21 cellular contexts compared by ENCODE assay signal in genomic region chr18:54043484-54044256, GRCh38.
DNase-seq lines count a peak whose midpoint lies in the region; ATAC-seq, FAIRE-seq and TF ChIP-seq lines count a peak whose summit lies in the region.
"Had no signal": no experiment of that assay in that cellular context is flagged by ENCODE, and none has a peak within 500 bp of the region (broad histone marks: within the 10 kb centered on the region; RNA-seq: fewer than 3 reads in every experiment).

No MANE protein-coding gene starts in this region.

- H3K27ac ChIP-seq in HepG2 (ENCODE audit: extremely low read length, insufficient read depth, low read length), result no peak overlapping the region
- H3K27ac ChIP-seq in right lobe of liver, result no peak overlapping the region
- H3K27ac ChIP-seq in aorta (ENCODE audit: low read depth in 1 of 2, low read length in 2 of 2), result no peak overlapping the region
- H3K27ac ChIP-seq: KMS-11, parathyroid adenoma, SJSA1 had no signal

- H3K27me3 Mint-ChIP-seq in activated T-cell treated with anti-CD3 and anti-CD28 coated beads, Interleukin-2, amount 50 U/mL, for 4 hours (ENCODE audit: low read depth), result no peaks in the 10 kb centered on the region

- ATAC-seq in HepG2 (no peak), right lobe of liver (no peak), aorta (ENCODE audit: low FRiP score) (no peak), GM21367 (IDR thresholded peaks at IDR 0.05; ENCODE audit: unreplicated experiment) (no peak)
- no peak for ATAC-seq in activated T-cell treated with anti-CD3 and anti-CD28 coated beads, Interleukin-2, amount 50 U/mL, for 4 hours
- ATAC-seq: naive thymus-derived CD4-positive, alpha-beta T cell had no signal

- H3K4me3 Mint-ChIP-seq in activated T-cell treated with anti-CD3 and anti-CD28 coated beads, Interleukin-2, amount 50 U/mL, for 4 hours, result no peak overlapping the region
- H3K4me3 Mint-ChIP-seq: endodermal cell; naive thymus-derived CD4-positive, alpha-beta T cell had no signal

- H3K9me3 ChIP-seq in HepG2 (ENCODE audit: low read length) (no peaks in the 10 kb centered on the region), right lobe of liver (no peaks in the 10 kb centered on the region), aorta (ENCODE audit: control insufficient read depth, low read length) (no peaks in the 10 kb centered on the region)
- H3K9me3 ChIP-seq: SJSA1 had no signal

- intact Hi-C loops in HepG2 (cut with micrococcal nuclease; ENCODE audit: unreplicated experiment) (no loop called here), right lobe of liver (cut with DNase I) (no loop called here), aorta (cut with DNase I) (no loop called here)

- TF ChIP-seq POLR2A in HepG2 (IDR thresholded peaks at IDR 0.05; ENCODE audit: insufficient read depth in 1 of 2, low read depth in 2 of 2, low read length in 2 of 2) (no peak), right lobe of liver (IDR thresholded peaks at IDR 0.05) (no peak)

- H4K20me1 ChIP-seq in HepG2 (ENCODE audit: insufficient read depth, low read length), result no peaks in the 10 kb centered on the region

- H3K4me3 ChIP-seq in HepG2 (replicated peaks in 1 of 3; ENCODE audit: insufficient read depth in 1 of 3, low read depth in 2 of 3, low read length in 3 of 3) (no peak overlapping the region), right lobe of liver (no peak overlapping the region), astrocyte of the spinal cord (ENCODE audit: low read depth, low read length) (no peak overlapping the region), foreskin fibroblast (ENCODE audit: low read depth in 1 of 2, low read length in 2 of 2) (no peak overlapping the region), aorta (ENCODE audit: low read length in 2 of 2) (no peak overlapping the region)
- H3K4me3 ChIP-seq: SJSA1 had no signal

- H3K9me3 Mint-ChIP-seq in activated T-cell treated with anti-CD3 and anti-CD28 coated beads, Interleukin-2, amount 50 U/mL, for 4 hours, result no peaks in the 10 kb centered on the region
- H3K9me3 Mint-ChIP-seq: endodermal cell had no signal

- TF ChIP-seq CTCF in HepG2 (CRISPR knock-in tag; IDR thresholded peaks at IDR 0.05), result no peak
- no peak for TF ChIP-seq CTCF in right lobe of liver (IDR thresholded peaks at IDR 0.05)
- TF ChIP-seq CTCF in astrocyte of the spinal cord (IDR thresholded peaks at IDR 0.05; ENCODE audit: low read depth, low read length), result peak; percentile 39
- peak; percentile 10 for TF ChIP-seq CTCF in foreskin fibroblast (IDR thresholded peaks at IDR 0.05; ENCODE audit: low read depth, low read length)

- DNase-seq in HepG2 (ENCODE audit: low spot score) (no peak), right lobe of liver (no peak), astrocyte of the spinal cord (ENCODE audit: low read depth, low spot score) (no peak), foreskin fibroblast (peak in 1 of 2 donors; percentile 8), aorta (no peak)
- DNase-seq in activated CD8-positive, alpha-beta memory T cell treated with anti-CD3 and anti-CD28 coated beads for 24 hours, result no peak
- no peak for DNase-seq in activated T-cell treated with anti-CD3 and anti-CD28 coated beads, Interleukin-2, amount 50 U/mL, for 4 hours
- DNase-seq: activated CD4-positive, CD25-positive, alpha-beta regulatory T cell; COR-L47; EL; endodermal cell; HCEC 1CT; naive thymus-derived CD4-positive, alpha-beta T cell; NCI-H1092; NCI-H524 treated with DMSO at 0.1 percent for 48 hours; stimulated activated CD4-positive, alpha-beta T cell treated with anti-CD3 and anti-CD28 coated beads, Interleukin-2, amount 100 ng/mL, for 48 hours had no signal

- CTCF ChIA-PET in HepG2 (lab: Yijun Ruan, JAX; ENCODE audit: low intra/inter-chr PET ratio, low total read pairs), result no interaction called here

- no peak overlapping the region for H3K9ac ChIP-seq in HepG2 (ENCODE audit: insufficient read depth, low read depth, low read length)
- H3K9ac ChIP-seq: KMS-11, parathyroid adenoma had no signal

- H3K79me2 ChIP-seq in HepG2 (ENCODE audit: insufficient read depth, low read length), result no peaks in the 10 kb centered on the region
- H3K79me2 ChIP-seq: parathyroid adenoma had no signal

- 0% methylated on average over 2 of the region's 2 CpGs for WGBS in HepG2 (ENCODE audit: low lambda C conversion rate)
- WGBS in right lobe of liver (ENCODE audit: insufficient coverage, low coverage, low lambda C conversion rate, missing lambda C conversion rate), result 64% methylated on average over 2 of the region's 2 CpGs
- WGBS in aorta, 2 donors, result 62 to 76% methylated on average over 2 of the region's 2 CpGs

- TF ChIP-seq RAD21 in HepG2 (CRISPR knock-in tag; IDR thresholded peaks at IDR 0.05), result no peak

- no peak for TF ChIP-seq EP300 in HepG2 (IDR thresholded peaks at IDR 0.05; ENCODE audit: low read depth in 2 of 2, low read length in 2 of 2)
- TF ChIP-seq EP300 in HepG2 (CRISPR knock-in tag; IDR thresholded peaks at IDR 0.05; ENCODE audit: borderline replicate concordance), result no peak

- H3K36me3 Mint-ChIP-seq in activated T-cell treated with anti-CD3 and anti-CD28 coated beads, Interleukin-2, amount 50 U/mL, for 4 hours (ENCODE audit: insufficient read depth), result no peaks in the 10 kb centered on the region
- H3K36me3 Mint-ChIP-seq: naive thymus-derived CD4-positive, alpha-beta T cell had no signal

- no peak overlapping the region for H2AFZ ChIP-seq in HepG2 (ENCODE audit: low read length)
- H2AFZ ChIP-seq: parathyroid adenoma had no signal

- no peak overlapping the region for H3K4me2 ChIP-seq in HepG2 (ENCODE audit: low read depth, low read length)
- H3K4me2 ChIP-seq: KMS-11 had no signal

- POLR2A ChIA-PET in HepG2 (lab: Yijun Ruan, JAX), result no interaction called here

- H3K4me1 ChIP-seq in HepG2 (ENCODE audit: insufficient read depth, low read length) (no peaks in the 10 kb centered on the region), right lobe of liver (no peaks in the 10 kb centered on the region), aorta (ENCODE audit: control insufficient read depth in 1 of 2, insufficient read depth in 2 of 2, low read length in 2 of 2) (peaks cover 4% of the 10 kb centered on the region in 2 donors)
- H3K4me1 ChIP-seq: parathyroid adenoma, SJSA1 had no signal

- in situ Hi-C loops in HepG2 (cut with HindIII; ENCODE audit: extremely low pct_ligation_motif_present, low pct_unique_long_range_greater_than_20kb), result no loop called here
- in situ Hi-C loops in astrocyte of the spinal cord (cut with HindIII; ENCODE audit: low sequenced_read_pairs), result no loop called here

- FAIRE-seq in HepG2 (lab: Jason Lieb, UNC), result no peak
- FAIRE-seq: colon had no signal

- BruUV-seq in HepG2 (replicated peaks; lab: Mats Ljungman, UMichigan), result no TSS peak

- no peaks in the 10 kb centered on the region for H3K36me3 ChIP-seq in HepG2 (replicated peaks in 1 of 2; ENCODE audit: control insufficient read depth in 1 of 2, insufficient read depth in 2 of 2, low read length in 2 of 2)
- H3K36me3 ChIP-seq in right lobe of liver, result no peaks in the 10 kb centered on the region
- H3K36me3 ChIP-seq in aorta (ENCODE audit: control insufficient read depth in 1 of 2, insufficient read depth in 2 of 2, low read length in 1 of 2), result no peaks in the 10 kb centered on the region
- H3K36me3 ChIP-seq: SJSA1 had no signal

- no peaks in the 10 kb centered on the region for H3K4me1 Mint-ChIP-seq in activated T-cell treated with anti-CD3 and anti-CD28 coated beads, Interleukin-2, amount 50 U/mL, for 4 hours (ENCODE audit: low read depth)
- H3K4me1 Mint-ChIP-seq: endodermal cell; naive thymus-derived CD4-positive, alpha-beta T cell had no signal

- H3K27me3 ChIP-seq in HepG2 (ENCODE audit: control insufficient read depth in 1 of 2, insufficient read depth in 2 of 2, low read length in 2 of 2) (no peaks in the 10 kb centered on the region), right lobe of liver (no peaks in the 10 kb centered on the region), aorta (ENCODE audit: control insufficient read depth in 1 of 2, insufficient read depth in 2 of 2, low read length in 1 of 2) (no peaks in the 10 kb centered on the region)
- H3K27me3 ChIP-seq: SJSA1 had no signal

TF ChIP-seq in HepG2, 621 proteins besides CTCF, POLR2A, EP300 and RAD21:
- TF ChIP-seq, protein P1, sequence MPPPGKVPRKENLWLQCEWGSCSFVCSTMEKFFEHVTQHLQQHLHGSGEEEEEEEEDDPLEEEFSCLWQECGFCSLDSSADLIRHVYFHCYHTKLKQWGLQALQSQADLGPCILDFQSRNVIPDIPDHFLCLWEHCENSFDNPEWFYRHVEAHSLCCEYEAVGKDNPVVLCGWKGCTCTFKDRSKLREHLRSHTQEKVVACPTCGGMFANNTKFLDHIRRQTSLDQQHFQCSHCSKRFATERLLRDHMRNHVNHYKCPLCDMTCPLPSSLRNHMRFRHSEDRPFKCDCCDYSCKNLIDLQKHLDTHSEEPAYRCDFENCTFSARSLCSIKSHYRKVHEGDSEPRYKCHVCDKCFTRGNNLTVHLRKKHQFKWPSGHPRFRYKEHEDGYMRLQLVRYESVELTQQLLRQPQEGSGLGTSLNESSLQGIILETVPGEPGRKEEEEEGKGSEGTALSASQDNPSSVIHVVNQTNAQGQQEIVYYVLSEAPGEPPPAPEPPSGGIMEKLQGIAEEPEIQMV (CRISPR knock-in tag; IDR thresholded peaks at IDR 0.05; ENCODE audit: low read depth), result no peak
- 0 out of 2 replicates have a peak, but pooled peaks have one; percentile 4 for TF ChIP-seq STAG1 (CRISPR knock-in tag; IDR thresholded peaks at IDR 0.05)

Comparison
In these comparisons a context has a peak if more than half of its experiments do, and no peak if none do; other contexts are left out.
1. CTCF ChIP-seq: peak in astrocyte of the spinal cord (single experiment) and foreskin fibroblast (single experiment); none in HepG2 (single experiment) and right lobe of liver (0 of 4).